ENCODE assay signal across 28 cellular contexts in the genomic region with DNA sequence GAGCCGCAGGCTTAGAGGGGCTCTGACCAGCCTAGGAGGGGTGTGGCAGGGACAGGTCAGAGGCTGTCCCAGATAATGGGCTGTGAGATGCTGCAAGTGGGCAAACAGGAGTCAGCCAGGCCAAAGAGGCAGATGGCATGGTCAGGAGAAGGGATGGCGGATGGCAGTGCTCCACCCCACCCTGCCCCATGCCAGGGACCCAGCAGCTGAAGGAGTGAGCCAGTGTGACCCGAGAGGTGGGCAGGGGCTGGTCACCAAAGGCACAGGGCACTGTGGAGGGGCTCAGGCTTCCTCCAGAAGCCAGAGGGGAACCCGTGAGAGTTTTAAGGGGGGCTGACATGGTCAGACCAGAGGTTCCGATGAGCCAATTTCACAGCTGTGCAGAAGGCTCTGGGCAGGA.
"Had no signal": no experiment of that assay in that cellular context is flagged by ENCODE, and none has a peak within 500 bp of the region (broad histone marks: within the 10 kb centered on the region; RNA-seq: fewer than 3 reads in every experiment).

No MANE protein-coding gene starts in this region.

- H3K27me3 Mint-ChIP-seq: activated CD4-positive, alpha-beta T cell treated with anti-CD3 and anti-CD28 coated beads, Interleukin-2, amount 10 ng/mL, durations not matched to agents 7 days and 5 days; activated CD8-positive, alpha-beta memory T cell treated with anti-CD3 and anti-CD28 coated beads, Interleukin-2, amount 10 ng/mL, durations not matched to agents 7 days and 5 days; activated naive CD8-positive, alpha-beta T cell had no signal

- H3K36me3 Mint-ChIP-seq: activated CD8-positive, alpha-beta memory T cell treated with anti-CD3 and anti-CD28 coated beads, Interleukin-2, amount 10 ng/mL, durations not matched to agents 7 days and 5 days; activated naive CD4-positive, alpha-beta T cell treated with anti-CD3 and anti-CD28 coated beads, Interleukin-2, amount 10 ng/mL, durations not matched to agents 7 days and 5 days; activated naive CD8-positive, alpha-beta T cell; brain had no signal

- H3K4me1 ChIP-seq: SJSA1 had no signal

- H3K4me1 Mint-ChIP-seq: activated CD4-positive, alpha-beta T cell treated with anti-CD3 and anti-CD28 coated beads for 36 hours; activated CD4-positive, alpha-beta T cell treated with anti-CD3 and anti-CD28 coated beads, Interleukin-2, amount 10 ng/mL, durations not matched to agents 7 days and 5 days; activated CD8-positive, alpha-beta memory T cell treated with anti-CD3 and anti-CD28 coated beads, Interleukin-2, amount 10 ng/mL, durations not matched to agents 7 days and 5 days; activated naive CD4-positive, alpha-beta T cell treated with anti-CD3 and anti-CD28 coated beads, Interleukin-2, amount 10 ng/mL, durations not matched to agents 7 days and 5 days; activated naive CD8-positive, alpha-beta T cell treated with anti-CD3 and anti-CD28 coated beads, Interleukin-2, amount 50 U/mL, for 24 hours had no signal

- H3K27me3 ChIP-seq: SJSA1 had no signal

- ATAC-seq: activated CD4-positive, alpha-beta T cell treated with anti-CD3 and anti-CD28 coated beads for 36 hours; activated CD4-positive, CD25-positive, alpha-beta regulatory T cell treated with anti-CD3 and anti-CD28 coated beads, Interleukin-2, amount 50 U/mL, for 24 hours; activated CD8-positive, alpha-beta memory T cell treated with anti-CD3 and anti-CD28 coated beads, Interleukin-2, amount 10 ng/mL, durations not matched to agents 7 days and 5 days; activated naive CD8-positive, alpha-beta T cell treated with anti-CD3 and anti-CD28 coated beads, Interleukin-2, amount 50 U/mL, for 24 hours had no signal

- H3K9me3 Mint-ChIP-seq: activated CD4-positive, alpha-beta T cell treated with anti-CD3 and anti-CD28 coated beads, Interleukin-2, amount 10 ng/mL, durations not matched to agents 7 days and 5 days; activated naive CD4-positive, alpha-beta T cell treated with anti-CD3 and anti-CD28 coated beads, Interleukin-2, amount 10 ng/mL, durations not matched to agents 7 days and 5 days; activated naive CD8-positive, alpha-beta T cell treated with anti-CD3 and anti-CD28 coated beads, Interleukin-2, amount 50 U/mL, for 24 hours; T-helper 1 cell treated with Interleukin-12 subunit alpha and Interleukin-12 subunit beta and Interleukin-4 antibody, amounts not matched to agents 30 μg/mL and 1 μg/mL, for 36 hours; T-helper 2 cell treated with Interferon-gamma antibody and Interleukin-4, amounts not matched to agents 5 μg/mL and 100 μg/mL, for 36 hours had no signal

- H3K36me3 ChIP-seq: SJSA1 had no signal

- H3K27ac Mint-ChIP-seq: activated CD4-positive, alpha-beta T cell treated with anti-CD3 and anti-CD28 coated beads for 36 hours; activated CD4-positive, alpha-beta T cell treated with anti-CD3 and anti-CD28 coated beads, Interleukin-2, amount 10 ng/mL, durations not matched to agents 7 days and 5 days; activated CD8-positive, alpha-beta memory T cell treated with anti-CD3 and anti-CD28 coated beads, Interleukin-2, amount 10 ng/mL, durations not matched to agents 7 days and 5 days; activated naive CD4-positive, alpha-beta T cell treated with anti-CD3 and anti-CD28 coated beads, Interleukin-2, amount 10 ng/mL, durations not matched to agents 7 days and 5 days; activated naive CD8-positive, alpha-beta T cell; activated naive CD8-positive, alpha-beta T cell treated with anti-CD3 and anti-CD28 coated beads, Interleukin-2, amount 50 U/mL, for 24 hours; T-helper 1 cell treated with Interleukin-12 subunit alpha and Interleukin-12 subunit beta and Interleukin-4 antibody, amounts not matched to agents 30 μg/mL and 1 μg/mL, for 36 hours; T-helper 2 cell treated with Interferon-gamma antibody and Interleukin-4, amounts not matched to agents 5 μg/mL and 100 μg/mL, for 36 hours had no signal

- H3K9me3 ChIP-seq: SJSA1, SK-N-SH had no signal

- DNase-seq: activated CD4-positive, alpha-beta T cell treated with anti-CD3 and anti-CD28 coated beads for 36 hours; activated CD4-positive, alpha-beta T cell treated with anti-CD3 and anti-CD28 coated beads, Interleukin-2, amount 10 ng/mL, durations not matched to agents 7 days and 5 days; activated CD4-positive, alpha-beta T cell treated with anti-CD3 and anti-CD28 coated beads, Interleukin-2, amount 50 U/mL, for 48 hours; activated CD8-positive, alpha-beta memory T cell treated with anti-CD3 and anti-CD28 coated beads, Interleukin-2, amount 10 ng/mL, durations not matched to agents 7 days and 5 days; activated CD8-positive, alpha-beta memory T cell treated with anti-CD3 and anti-CD28 coated beads, Interleukin-2, amount 50 U/mL, for 48 hours; activated effector memory CD4-positive, alpha-beta T cell treated with Interleukin-2 at 50 U/mL for 16 hours; activated naive CD4-positive, alpha-beta T cell treated with anti-CD3 and anti-CD28 coated beads, Interleukin-2, amount 10 ng/mL, durations not matched to agents 7 days and 5 days; activated naive CD8-positive, alpha-beta T cell treated with anti-CD3 and anti-CD28 coated beads, Interleukin-2, amount 50 U/mL, for 24 hours; activated T-cell treated with anti-CD3 and anti-CD28 coated beads, Interleukin-2, amount 50 U/mL, for 48 hours; anterior cingulate cortex; Kasumi-1; KG1; MM.1S; MV-4-11; NCI-H1092; NCI-H1436 treated with DMSO at 0.1 percent for 48 hours; NCI-H1694 treated with DMSO at 0.1 percent for 48 hours; NCI-H2029; NCI-H345; NCI-H524 treated with DMSO at 0.1 percent for 48 hours; SHP77 treated with DMSO at 0.1 percent for 48 hours; SK-N-SH had no signal

- H3K27ac ChIP-seq: SJSA1 had no signal

- H3K4me3 ChIP-seq: SJSA1 had no signal

- H3K4me3 Mint-ChIP-seq: activated CD4-positive, alpha-beta T cell treated with anti-CD3 and anti-CD28 coated beads for 36 hours; activated CD4-positive, alpha-beta T cell treated with anti-CD3 and anti-CD28 coated beads, Interleukin-2, amount 10 ng/mL, durations not matched to agents 7 days and 5 days; activated CD8-positive, alpha-beta memory T cell treated with anti-CD3 and anti-CD28 coated beads, Interleukin-2, amount 10 ng/mL, durations not matched to agents 7 days and 5 days; activated naive CD4-positive, alpha-beta T cell treated with anti-CD3 and anti-CD28 coated beads, Interleukin-2, amount 10 ng/mL, durations not matched to agents 7 days and 5 days; activated naive CD8-positive, alpha-beta T cell; activated naive CD8-positive, alpha-beta T cell treated with anti-CD3 and anti-CD28 coated beads, Interleukin-2, amount 50 U/mL, for 24 hours; brain; T-helper 1 cell treated with Interleukin-12 subunit alpha and Interleukin-12 subunit beta and Interleukin-4 antibody, amounts not matched to agents 30 μg/mL and 1 μg/mL, for 36 hours; T-helper 2 cell treated with Interferon-gamma antibody and Interleukin-4, amounts not matched to agents 5 μg/mL and 100 μg/mL, for 36 hours had no signal
